In the genomic region with DNA sequence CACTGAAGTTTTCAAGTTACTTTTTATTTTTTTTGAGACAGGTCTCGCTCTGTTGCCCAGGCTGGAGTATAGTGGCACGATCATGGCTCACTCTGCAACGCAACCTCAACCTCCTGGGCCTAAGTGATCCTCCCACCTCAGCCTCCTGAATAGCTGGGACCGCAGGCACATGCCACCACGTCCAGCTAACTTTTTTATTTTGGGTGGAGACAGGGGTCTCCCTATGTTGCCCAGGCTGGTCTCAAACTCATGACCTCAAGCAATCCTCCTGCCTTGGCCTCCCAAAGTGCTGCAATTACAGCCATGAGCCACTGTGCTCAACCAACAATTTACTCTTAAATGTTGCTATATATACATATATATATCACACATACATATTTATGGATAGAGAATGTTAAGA, we compare ENCODE assay signal across 8 cellular contexts. TPM values are rescaled to one million over a fixed set of nuclear protein-coding genes. Genes with fewer than 3 reads are reported as not detected.
DNase-seq lines count a peak whose midpoint lies in the region; ATAC-seq and TF ChIP-seq lines count a peak whose summit lies in the region.

No MANE protein-coding gene starts in this region.

- no peak overlapping the region for H3K4me3 ChIP-seq in naive thymus-derived CD4-positive, alpha-beta T cell (ENCODE audit: low read length)
- H3K4me3 ChIP-seq in upper lobe of right lung = no peak overlapping the region

- H3K9me3 ChIP-seq in naive thymus-derived CD4-positive, alpha-beta T cell (ENCODE audit: control insufficient read depth in 2 of 3, low read length in 3 of 3) = peaks cover 0 to 5% (median 5%) of the 10 kb centered on the region in 3 experiments
- H3K9me3 ChIP-seq in upper lobe of right lung = no peaks in the 10 kb centered on the region

- POLR2A ChIA-PET in naive thymus-derived CD4-positive, alpha-beta T cell (lab: Charles Lee) = interaction anchor here (2.1 kb wide), 1 partner anchor 51 kb away, joined by 7 read pairs; the partner anchor contains the start of gene MAPK1IP1L

- DNase-seq in activated CD8-positive, alpha-beta memory T cell treated with anti-CD3 and anti-CD28 coated beads, Interleukin-2, amount 10 ng/mL, durations not matched to agents 7 days and 5 days = no peak
- no peak for DNase-seq in activated CD8-positive, alpha-beta memory T cell treated with anti-CD3 and anti-CD28 coated beads for 24 hours
- no peak for DNase-seq in naive thymus-derived CD4-positive, alpha-beta T cell
- no peak for DNase-seq in upper lobe of right lung
- DNase-seq in NCI-H2081 treated with DMSO at 0.1 percent for 48 hours (lab: John Stamatoyannopoulos, UW) = no peak
- DNase-seq in activated CD8-positive, alpha-beta memory T cell treated with anti-CD3 and anti-CD28 coated beads, Interleukin-2, amount 50 U/mL, for 48 hours = no peak

- no peaks in the 10 kb centered on the region for H3K27me3 ChIP-seq in naive thymus-derived CD4-positive, alpha-beta T cell (ENCODE audit: control insufficient read depth in 2 of 2, insufficient read depth in 2 of 2, low read length in 2 of 2)
- H3K27me3 ChIP-seq in upper lobe of right lung = no peaks in the 10 kb centered on the region

- peaks cover 10 to 47% of the 10 kb centered on the region in 2 donors for H3K4me1 ChIP-seq in naive thymus-derived CD4-positive, alpha-beta T cell (ENCODE audit: control insufficient read depth in 2 of 2, insufficient read depth in 2 of 2, low read length in 2 of 2)
- H3K4me1 ChIP-seq in upper lobe of right lung = peaks cover 81% of the 10 kb centered on the region

- H3K36me3 ChIP-seq in naive thymus-derived CD4-positive, alpha-beta T cell (ENCODE audit: control insufficient read depth in 2 of 3, insufficient read depth in 3 of 3, low read length in 3 of 3) = no peaks in the 10 kb centered on the region
- no peaks in the 10 kb centered on the region for H3K36me3 ChIP-seq in upper lobe of right lung

- intact Hi-C loops in naive thymus-derived CD4-positive, alpha-beta T cell (cut with micrococcal nuclease) = loop anchor here in 1 of 2 donors (5.0 kb wide), 1 partner anchor 41 kb away; no protein-coding TSS in a partner anchor
- intact Hi-C loops in upper lobe of right lung (cut with DNase I) = no loop called here

- H3K9me3 Mint-ChIP-seq in activated CD8-positive, alpha-beta memory T cell treated with anti-CD3 and anti-CD28 coated beads, Interleukin-2, amount 10 ng/mL, durations not matched to agents 7 days and 5 days (ENCODE audit: low read depth) = peaks cover 8% of the 10 kb centered on the region
- peaks cover 0 to 14% (median 9%) of the 10 kb centered on the region in 5 experiments for H3K9me3 Mint-ChIP-seq in brain
- peaks cover 0 to 17% (median 4%) of the 10 kb centered on the region in 11 donors for H3K9me3 Mint-ChIP-seq in naive thymus-derived CD4-positive, alpha-beta T cell

- TF ChIP-seq CTCF in brain (conservative IDR thresholded peaks at IDR 0.05) (no peak), upper lobe of right lung (IDR thresholded peaks at IDR 0.05) (no peak)

- H3K27me3 Mint-ChIP-seq in activated CD8-positive, alpha-beta memory T cell treated with anti-CD3 and anti-CD28 coated beads, Interleukin-2, amount 10 ng/mL, durations not matched to agents 7 days and 5 days = no peaks in the 10 kb centered on the region
- peaks cover 2% of the 10 kb centered on the region for H3K27me3 Mint-ChIP-seq in brain
- no peaks in the 10 kb centered on the region for H3K27me3 Mint-ChIP-seq in naive thymus-derived CD4-positive, alpha-beta T cell

- H3K4me3 Mint-ChIP-seq in activated CD8-positive, alpha-beta memory T cell treated with anti-CD3 and anti-CD28 coated beads, Interleukin-2, amount 10 ng/mL, durations not matched to agents 7 days and 5 days = no peak overlapping the region
- no peak overlapping the region for H3K4me3 Mint-ChIP-seq in brain
- no peak overlapping the region for H3K4me3 Mint-ChIP-seq in naive thymus-derived CD4-positive, alpha-beta T cell

- H3K36me3 Mint-ChIP-seq in activated CD8-positive, alpha-beta memory T cell treated with anti-CD3 and anti-CD28 coated beads, Interleukin-2, amount 10 ng/mL, durations not matched to agents 7 days and 5 days = peaks cover 20% of the 10 kb centered on the region
- no peaks in the 10 kb centered on the region for H3K36me3 Mint-ChIP-seq in brain
- H3K36me3 Mint-ChIP-seq in naive thymus-derived CD4-positive, alpha-beta T cell = peaks cover 0 to 24% (median 3%) of the 10 kb centered on the region in 5 donors

- peak overlapping the region; percentile 100 for H3K27ac Mint-ChIP-seq in activated CD8-positive, alpha-beta memory T cell treated with anti-CD3 and anti-CD28 coated beads, Interleukin-2, amount 10 ng/mL, durations not matched to agents 7 days and 5 days
- peak overlapping the region in 3 of 5 experiments; percentile 96 to 99 (median 98) for H3K27ac Mint-ChIP-seq in brain
- peak overlapping the region in 5 of 9 donors; percentile 32 to 97 (median 89) for H3K27ac Mint-ChIP-seq in naive thymus-derived CD4-positive, alpha-beta T cell

- H3K4me1 Mint-ChIP-seq in activated CD8-positive, alpha-beta memory T cell treated with anti-CD3 and anti-CD28 coated beads, Interleukin-2, amount 10 ng/mL, durations not matched to agents 7 days and 5 days = peaks cover 79% of the 10 kb centered on the region
- H3K4me1 Mint-ChIP-seq in brain = peaks cover 38% of the 10 kb centered on the region
- H3K4me1 Mint-ChIP-seq in naive thymus-derived CD4-positive, alpha-beta T cell = peaks cover 31 to 60% (median 33%) of the 10 kb centered on the region in 7 donors

- no peak for ATAC-seq in activated CD8-positive, alpha-beta memory T cell treated with anti-CD3 and anti-CD28 coated beads, Interleukin-2, amount 10 ng/mL, durations not matched to agents 7 days and 5 days
- no peak for ATAC-seq in naive thymus-derived CD4-positive, alpha-beta T cell
- ATAC-seq in upper lobe of right lung (no peak), HG03460 (IDR thresholded peaks at IDR 0.05; ENCODE audit: unreplicated experiment) (no peak)

- CTCF ChIA-PET in activated CD8-positive, alpha-beta memory T cell treated with anti-CD3 and anti-CD28 coated beads, Interleukin-2, amount 10 ng/mL, durations not matched to agents 7 days and 5 days (lab: Charles Lee) = interaction anchor here (1.2 to 5.2 kb wide), 9 partner anchors 9 to 62 kb away, joined by 3 to 34 read pairs (median 7); partner anchors contain the start of gene LGALS3
- CTCF ChIA-PET in naive thymus-derived CD4-positive, alpha-beta T cell (lab: Charles Lee) = interaction anchor here (0.7 kb wide), 1 partner anchor 34 kb away, joined by 3 read pairs; no protein-coding TSS in a partner anchor

- H3K27ac ChIP-seq in naive thymus-derived CD4-positive, alpha-beta T cell (ENCODE audit: low read depth, low read length) = no peak overlapping the region
- H3K27ac ChIP-seq in upper lobe of right lung = peak overlapping the region; percentile 96

RNA-seq across cellular contexts. Expression of gene LGALS3, which starts 27.4 kb away (rescaled TPM):
- total RNA-seq in activated CD8-positive, alpha-beta memory T cell treated with anti-CD3 and anti-CD28 coated beads, Interleukin-2, amount 10 ng/mL, durations not matched to agents 7 days and 5 days = 100 to 1,000 TPM in 1 of 2 experiments, 10 to 100 TPM in 1; 88.3 to 138 TPM
- 30.6 TPM for polyA plus RNA-seq in brain (ENCODE audit: insufficient read depth, low read depth, low replicate concordance)
- total RNA-seq in naive thymus-derived CD4-positive, alpha-beta T cell = 10 to 100 TPM in 4 of 5 experiments, 1 to 10 TPM in 1; 7.5 to 71.7 (median 12.4) TPM
- under 1 TPM; 0.35 to 0.51 TPM for polyA plus RNA-seq in naive thymus-derived CD4-positive, alpha-beta T cell
- total RNA-seq in upper lobe of right lung = 351 TPM

RNA-seq across cellular contexts. Expression of gene MAPK1IP1L, which starts 50.3 kb away (rescaled TPM):
- total RNA-seq in activated CD8-positive, alpha-beta memory T cell treated with anti-CD3 and anti-CD28 coated beads, Interleukin-2, amount 10 ng/mL, durations not matched to agents 7 days and 5 days = 100 to 1,000 TPM in 1 of 2 experiments, 10 to 100 TPM in 1; 90.2 to 110 TPM
- polyA plus RNA-seq in brain (ENCODE audit: insufficient read depth, low read depth, low replicate concordance) = 91.1 TPM
- total RNA-seq in naive thymus-derived CD4-positive, alpha-beta T cell = 100 to 1,000 TPM in 3 of 5 experiments, 10 to 100 TPM in 2; 65.1 to 143 (median 111) TPM
- polyA plus RNA-seq in naive thymus-derived CD4-positive, alpha-beta T cell = 10 to 100 TPM; 63.1 to 79.7 TPM
- total RNA-seq in upper lobe of right lung = 72.5 TPM
